ENCODE assay signal across 1 cellular context in genomic region chr9:880725-881124, GRCh38.
TF ChIP-seq lines count a peak whose summit lies in the region.

No MANE protein-coding gene starts in this region.

TF ChIP-seq in GM12878, 131 proteins besides CTCF, POLR2A, EP300 and RAD21 (continued from another document):
- 0 out of 2 replicates have a peak, but pooled peaks have one; percentile 19 for TF ChIP-seq MEF2A (IDR thresholded peaks at IDR 0.05; ENCODE audit: insufficient read depth, low read depth, low read length)
- peak; percentile 44 for TF ChIP-seq SKIL (IDR thresholded peaks at IDR 0.05; ENCODE audit: low read depth, poor library complexity, severe bottlenecking)
- peak; percentile 77; the same call in 1 of the 2 replicates for TF ChIP-seq FOXM1 (IDR thresholded peaks at IDR 0.05; ENCODE audit: low read depth, low read length)
- TF ChIP-seq BHLHE40 (IDR thresholded peaks at IDR 0.05; ENCODE audit: borderline replicate concordance in 1 of 2, low read depth in 2 of 2, low read length in 1 of 2) = peak; percentile 56 to 80; a peak in 3 of 4 replicates
